In the genomic region with DNA sequence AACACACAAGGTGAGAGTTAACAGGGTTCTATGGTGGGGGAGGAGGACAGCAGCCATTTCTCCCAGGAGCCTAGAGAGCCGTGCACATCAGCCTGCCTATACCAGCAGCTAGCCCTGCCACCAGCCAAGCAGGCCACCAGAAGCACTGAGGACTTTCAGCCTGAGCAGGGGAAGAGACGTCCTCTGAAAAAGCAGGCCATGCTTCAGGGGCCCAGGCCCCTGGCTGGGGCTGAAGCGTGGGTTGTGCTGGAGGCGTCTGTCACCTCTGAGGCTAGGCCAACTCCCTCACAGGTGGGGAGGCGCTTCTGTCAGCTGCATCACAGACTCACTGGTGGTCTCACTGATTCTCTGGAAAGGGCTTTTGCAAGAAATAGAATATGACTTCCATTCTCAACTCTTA, we compare ENCODE assay signal across 4 cellular contexts. TPM values are rescaled to one million over a fixed set of nuclear protein-coding genes. Genes with fewer than 3 reads are reported as not detected.
"Had no signal": no experiment of that assay in that cellular context is flagged by ENCODE, and none has a peak within 500 bp of the region (broad histone marks: within the 10 kb centered on the region; RNA-seq: fewer than 3 reads in every experiment).

No MANE protein-coding gene starts in this region.

- H3K4me3 ChIP-seq: GM12878 had no signal

- DNase-seq: GDM1, GF-D8 had no signal

- ATAC-seq: GM12878 had no signal

RNA-seq across cellular contexts. Expression of a gene that starts 16.3 kb away (rescaled TPM):
- total RNA-seq: G401 had no signal
